In genomic region chr5:112995764-112996618, GRCh38 we compare ENCODE assay signal across 1 cellular context.
A peak's percentile ranks its signal among the peaks of the same experiment; 100 is the strongest.
TF ChIP-seq lines count a peak whose summit lies in the region.

No MANE protein-coding gene starts in this region.

TF ChIP-seq in K562, 482 proteins besides CTCF, POLR2A, EP300 and RAD21 (continued from another document and continues in another):
- TF ChIP-seq E2F5 (CRISPR knock-in tag; IDR thresholded peaks at IDR 0.05) = no peak
- TF ChIP-seq TCFL5 (CRISPR knock-in tag; conservative IDR thresholded peaks at IDR 0.05) = no peak
- no peak for TF ChIP-seq SMAD4 (CRISPR knock-in tag; conservative IDR thresholded peaks at IDR 0.05)
- TF ChIP-seq, protein P1, sequence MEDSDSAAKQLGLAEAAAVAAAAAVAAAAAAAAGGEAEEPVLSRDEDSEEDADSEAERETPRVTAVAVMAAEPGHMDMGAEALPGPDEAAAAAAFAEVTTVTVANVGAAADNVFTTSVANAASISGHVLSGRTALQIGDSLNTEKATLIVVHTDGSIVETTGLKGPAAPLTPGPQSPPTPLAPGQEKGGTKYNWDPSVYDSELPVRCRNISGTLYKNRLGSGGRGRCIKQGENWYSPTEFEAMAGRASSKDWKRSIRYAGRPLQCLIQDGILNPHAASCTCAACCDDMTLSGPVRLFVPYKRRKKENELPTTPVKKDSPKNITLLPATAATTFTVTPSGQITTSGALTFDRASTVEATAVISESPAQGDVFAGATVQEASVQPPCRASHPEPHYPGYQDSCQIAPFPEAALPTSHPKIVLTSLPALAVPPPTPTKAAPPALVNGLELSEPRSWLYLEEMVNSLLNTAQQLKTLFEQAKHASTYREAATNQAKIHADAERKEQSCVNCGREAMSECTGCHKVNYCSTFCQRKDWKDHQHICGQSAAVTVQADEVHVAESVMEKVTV (CRISPR knock-in tag; IDR thresholded peaks at IDR 0.05) = peak; percentile 85
- no peak for TF ChIP-seq NR2C1 (IDR thresholded peaks at IDR 0.05)
- TF ChIP-seq NR2C1 (tag; IDR thresholded peaks at IDR 0.05) = no peak
- TF ChIP-seq NFIC (IDR thresholded peaks at IDR 0.05) = no peak
- TF ChIP-seq ATF3 (IDR thresholded peaks at IDR 0.05) = no peak
- TF ChIP-seq ATF3 (CRISPR knock-in tag; conservative IDR thresholded peaks at IDR 0.05) = 0 out of 2 replicates have a peak, but pooled peaks have one; percentile 22
- TF ChIP-seq CHD1 (IDR thresholded peaks at IDR 0.05; ENCODE audit: low read length) = no peak
- TF ChIP-seq RCOR1 (IDR thresholded peaks at IDR 0.05; ENCODE audit: borderline replicate concordance in 1 of 2, low read depth in 2 of 2, low read length in 2 of 2) = peak in 1 of 2 experiments; percentile 34; a peak in 1 of 4 replicates
- TF ChIP-seq GTF2E2 (tag; IDR thresholded peaks at IDR 0.05) = no peak
- TF ChIP-seq HMBOX1 (IDR thresholded peaks at IDR 0.05) = peak; percentile 94
- peak; percentile 38; the same call in 1 of the 2 replicates for TF ChIP-seq ARID3A (IDR thresholded peaks at IDR 0.05; ENCODE audit: borderline replicate concordance, low read depth, low read length)
- TF ChIP-seq MNT (conservative IDR thresholded peaks at IDR 0.05) = 0 out of 4 replicates have a peak, but pooled peaks have one; percentile 14 to 19
- TF ChIP-seq DIDO1 (tag; IDR thresholded peaks at IDR 0.05; ENCODE audit: low read depth) = no peak
- no peak for TF ChIP-seq ELF4 (CRISPR knock-in tag; IDR thresholded peaks at IDR 0.05)
- peak; percentile 28; the same call in 1 of the 2 replicates for TF ChIP-seq JUND (IDR thresholded peaks at IDR 0.05; ENCODE audit: borderline replicate concordance, low read depth, low read length)
- TF ChIP-seq JUND (tag; IDR thresholded peaks at IDR 0.05; ENCODE audit: borderline replicate concordance, low read depth, low read length) = no peak
- no peak for TF ChIP-seq SMARCB1 (IDR thresholded peaks at IDR 0.05; ENCODE audit: insufficient read length, low read depth)
- TF ChIP-seq RBM39 (optimal IDR thresholded peaks at IDR 0.05; ENCODE audit: low read depth, low read length) = no peak
- TF ChIP-seq SOX6 (IDR thresholded peaks at IDR 0.05) = peak; percentile 17; the same call in 1 of the 2 replicates
- TF ChIP-seq SMC3 (conservative IDR thresholded peaks at IDR 0.05; ENCODE audit: insufficient read depth, low read depth, low read length) = peak; percentile 85
- no peak for TF ChIP-seq DACH1 (IDR thresholded peaks at IDR 0.05; ENCODE audit: partially characterized antibody)
- no peak for TF ChIP-seq HDGF (IDR thresholded peaks at IDR 0.05)
- TF ChIP-seq TGIF2 (CRISPR knock-in tag; IDR thresholded peaks at IDR 0.05) = no peak
- no peak for TF ChIP-seq NRF1 (conservative IDR thresholded peaks at IDR 0.05 in 1 of 2, IDR thresholded peaks at IDR 0.05 in 1 of 2)
- no peak for TF ChIP-seq C11orf30 (IDR thresholded peaks at IDR 0.05; ENCODE audit: low read depth)
- no peak for TF ChIP-seq GABPA (tag; conservative IDR thresholded peaks at IDR 0.05; ENCODE audit: low read depth)
- TF ChIP-seq, protein P2, sequence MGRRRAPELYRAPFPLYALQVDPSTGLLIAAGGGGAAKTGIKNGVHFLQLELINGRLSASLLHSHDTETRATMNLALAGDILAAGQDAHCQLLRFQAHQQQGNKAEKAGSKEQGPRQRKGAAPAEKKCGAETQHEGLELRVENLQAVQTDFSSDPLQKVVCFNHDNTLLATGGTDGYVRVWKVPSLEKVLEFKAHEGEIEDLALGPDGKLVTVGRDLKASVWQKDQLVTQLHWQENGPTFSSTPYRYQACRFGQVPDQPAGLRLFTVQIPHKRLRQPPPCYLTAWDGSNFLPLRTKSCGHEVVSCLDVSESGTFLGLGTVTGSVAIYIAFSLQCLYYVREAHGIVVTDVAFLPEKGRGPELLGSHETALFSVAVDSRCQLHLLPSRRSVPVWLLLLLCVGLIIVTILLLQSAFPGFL (CRISPR knock-in tag; IDR thresholded peaks at IDR 0.05) = no peak
- TF ChIP-seq MYC (IDR thresholded peaks at IDR 0.05; ENCODE audit: low read depth, low read length) = no peak
- no peak for TF ChIP-seq MYC (CRISPR knock-in tag; IDR thresholded peaks at IDR 0.05; ENCODE audit: borderline replicate concordance, low read depth)
- TF ChIP-seq KDM4B (IDR thresholded peaks at IDR 0.05; ENCODE audit: borderline replicate concordance in 2 of 2, low read depth in 1 of 2) = 0 out of 4 replicates have a peak, but pooled peaks of 1 of the 2 experiments have one; percentile 61
- no peak for TF ChIP-seq RBFOX2 (IDR thresholded peaks at IDR 0.05; ENCODE audit: low read depth, low read length)
- no peak for TF ChIP-seq PTRF (tag; IDR thresholded peaks at IDR 0.05)
- TF ChIP-seq MITF (IDR thresholded peaks at IDR 0.05) = no peak
- TF ChIP-seq ARID1B (IDR thresholded peaks at IDR 0.05) = 0 out of 2 replicates have a peak, but pooled peaks have one; percentile 8
- no peak for TF ChIP-seq RFX5 (IDR thresholded peaks at IDR 0.05; ENCODE audit: low read depth, low read length)
- TF ChIP-seq, protein P3, sequence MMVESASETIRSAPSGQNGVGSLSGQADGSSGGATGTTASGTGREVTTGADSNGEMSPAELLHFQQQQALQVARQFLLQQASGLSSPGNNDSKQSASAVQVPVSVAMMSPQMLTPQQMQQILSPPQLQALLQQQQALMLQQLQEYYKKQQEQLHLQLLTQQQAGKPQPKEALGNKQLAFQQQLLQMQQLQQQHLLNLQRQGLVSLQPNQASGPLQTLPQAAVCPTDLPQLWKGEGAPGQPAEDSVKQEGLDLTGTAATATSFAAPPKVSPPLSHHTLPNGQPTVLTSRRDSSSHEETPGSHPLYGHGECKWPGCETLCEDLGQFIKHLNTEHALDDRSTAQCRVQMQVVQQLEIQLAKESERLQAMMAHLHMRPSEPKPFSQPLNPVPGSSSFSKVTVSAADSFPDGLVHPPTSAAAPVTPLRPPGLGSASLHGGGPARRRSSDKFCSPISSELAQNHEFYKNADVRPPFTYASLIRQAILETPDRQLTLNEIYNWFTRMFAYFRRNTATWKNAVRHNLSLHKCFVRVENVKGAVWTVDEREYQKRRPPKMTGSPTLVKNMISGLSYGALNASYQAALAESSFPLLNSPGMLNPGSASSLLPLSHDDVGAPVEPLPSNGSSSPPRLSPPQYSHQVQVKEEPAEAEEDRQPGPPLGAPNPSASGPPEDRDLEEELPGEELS (CRISPR knock-in tag; IDR thresholded peaks at IDR 0.05; ENCODE audit: borderline replicate concordance) = no peak
- no peak for TF ChIP-seq ZSCAN29 (IDR thresholded peaks at IDR 0.05)
- TF ChIP-seq ZNF316 (IDR thresholded peaks at IDR 0.05) = no peak
- no peak for TF ChIP-seq PHB (CRISPR knock-in tag; IDR thresholded peaks at IDR 0.05)
- no peak for TF ChIP-seq HNRNPLL (IDR thresholded peaks at IDR 0.05; ENCODE audit: low read depth, low read length, poor library complexity, severe bottlenecking)
- TF ChIP-seq RREB1 (CRISPR knock-in tag; IDR thresholded peaks at IDR 0.05) = no peak
- TF ChIP-seq CSDE1 (IDR thresholded peaks at IDR 0.05) = no peak
- no peak for TF ChIP-seq HNRNPK (IDR thresholded peaks at IDR 0.05; ENCODE audit: low read depth, low read length, poor library complexity, severe bottlenecking)
- no peak for TF ChIP-seq NCOA2 (IDR thresholded peaks at IDR 0.05; ENCODE audit: partially characterized antibody in 2 of 2)
- no peak for TF ChIP-seq GABPB1 (CRISPR knock-in tag; IDR thresholded peaks at IDR 0.05)
- no peak for TF ChIP-seq MCM2 (IDR thresholded peaks at IDR 0.05; ENCODE audit: low read depth)
